8 cellular contexts compared by ENCODE assay signal in genomic region chr11:111540114-111540920, GRCh38. TPM values are rescaled to one million over a fixed set of nuclear protein-coding genes. Genes with fewer than 3 reads are reported as not detected.
DNase-seq lines count a peak whose midpoint lies in the region; ATAC-seq, FAIRE-seq and TF ChIP-seq lines count a peak whose summit lies in the region.

A gene with protein sequence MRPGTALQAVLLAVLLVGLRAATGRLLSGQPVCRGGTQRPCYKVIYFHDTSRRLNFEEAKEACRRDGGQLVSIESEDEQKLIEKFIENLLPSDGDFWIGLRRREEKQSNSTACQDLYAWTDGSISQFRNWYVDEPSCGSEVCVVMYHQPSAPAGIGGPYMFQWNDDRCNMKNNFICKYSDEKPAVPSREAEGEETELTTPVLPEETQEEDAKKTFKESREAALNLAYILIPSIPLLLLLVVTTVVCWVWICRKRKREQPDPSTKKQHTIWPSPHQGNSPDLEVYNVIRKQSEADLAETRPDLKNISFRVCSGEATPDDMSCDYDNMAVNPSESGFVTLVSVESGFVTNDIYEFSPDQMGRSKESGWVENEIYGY (plus strand): TSS chr11:111540720. CDS start chr11:111540844, 124 bp downstream.

- peaks cover 70% of the 10 kb centered on the region for H3K27me3 Mint-ChIP-seq in activated CD4-positive, alpha-beta memory T cell treated with anti-CD3 and anti-CD28 coated beads for 36 hours

- peak; percentile 100 for FAIRE-seq in HTR-8/SVneo (lab: Jason Lieb, UNC)

- H3K4me3 ChIP-seq in testis = peak within 1 kb of the TSS; percentile 65 to 76

- no peaks in the 10 kb centered on the region for H3K9me3 ChIP-seq in testis

- CTCF ChIA-PET in activated CD4-positive, alpha-beta memory T cell treated with anti-CD3 and anti-CD28 coated beads for 36 hours (lab: Charles Lee) = interaction anchor here (1.6 kb wide), 1 partner anchor 24 kb away, joined by 3 read pairs; no protein-coding TSS in a partner anchor

- H3K4me1 ChIP-seq in testis = no peaks in the 10 kb centered on the region

- no peaks in the 10 kb centered on the region for H3K9me3 Mint-ChIP-seq in activated CD4-positive, alpha-beta memory T cell treated with anti-CD3 and anti-CD28 coated beads for 36 hours

- H3K27ac Mint-ChIP-seq in activated CD4-positive, alpha-beta memory T cell treated with anti-CD3 and anti-CD28 coated beads for 36 hours = no peak within 1 kb of the TSS

- no peaks in the 10 kb centered on the region for H3K36me3 ChIP-seq in testis (ENCODE audit: low read depth, missing control alignments)

- 5 to 20% methylated on average over 8 to 63 of the region's 70 CpGs for WGBS in testis, 2 donors

- peaks cover 5% of the 10 kb centered on the region for H3K4me1 Mint-ChIP-seq in activated CD4-positive, alpha-beta memory T cell treated with anti-CD3 and anti-CD28 coated beads for 36 hours (ENCODE audit: low read depth)

- intact Hi-C loops in activated CD4-positive, alpha-beta memory T cell treated with anti-CD3 and anti-CD28 coated beads for 36 hours (cut with micrococcal nuclease) = no loop called here
- intact Hi-C loops in testis (cut with DNase I; ENCODE audit: low total_unique reads) = no loop called here

- peak within 1 kb of the TSS; percentile 51 for H3K4me3 Mint-ChIP-seq in activated CD4-positive, alpha-beta memory T cell treated with anti-CD3 and anti-CD28 coated beads for 36 hours

- no peak for TF ChIP-seq POLR2A in testis (IDR thresholded peaks at IDR 0.05)

- POLR2A ChIA-PET in activated CD4-positive, alpha-beta memory T cell treated with anti-CD3 and anti-CD28 coated beads for 36 hours (lab: Charles Lee) = no interaction called here

- no peak for TF ChIP-seq CTCF in testis (IDR thresholded peaks at IDR 0.05)

- no peak for ATAC-seq in HG03457 (IDR thresholded peaks at IDR 0.05; ENCODE audit: unreplicated experiment)

- no peaks in the 10 kb centered on the region for H3K27me3 ChIP-seq in testis

- DNase-seq in AG08395 (ENCODE audit: low spot score) = peak; percentile 93
- peak; percentile 87 for DNase-seq in HTR-8/SVneo (ENCODE audit: insufficient read length, low spot score)
- DNase-seq in activated CD4-positive, alpha-beta memory T cell treated with anti-CD3 and anti-CD28 coated beads for 36 hours = no peak
- no peak for DNase-seq in epithelial cell of prostate (ENCODE audit: low read depth, low spot score)
- DNase-seq in midbrain (lab: John Stamatoyannopoulos, UW) = peak; percentile 45
- peak; percentile 55 for DNase-seq in testis
- DNase-seq in DMS114 treated with DMSO at 0.1 percent for 48 hours (lab: John Stamatoyannopoulos, UW; ENCODE audit: unreplicated experiment) = no peak

- H3K27ac ChIP-seq in epithelial cell of prostate (peak within 1 kb of the TSS; percentile 49), testis (peak within 1 kb of the TSS; percentile 75 to 89)

- no peaks in the 10 kb centered on the region for H3K36me3 Mint-ChIP-seq in activated CD4-positive, alpha-beta memory T cell treated with anti-CD3 and anti-CD28 coated beads for 36 hours

RNA-seq across cellular contexts. Expression of the gene that starts here (rescaled TPM):
- under 1 TPM; 0.19 to 0.26 TPM for total RNA-seq in activated CD4-positive, alpha-beta memory T cell treated with anti-CD3 and anti-CD28 coated beads for 36 hours
- total RNA-seq in testis = 1 to 10 TPM; 7.0 to 9.5 TPM
- polyA plus RNA-seq in testis (ENCODE audit: insufficient read depth, low read depth, low replicate concordance) = 8.7 TPM

Comparison
In these comparisons a context has a peak if more than half of its experiments do, and no peak if none do; other contexts are left out.
1. RNA of the gene that starts here (total RNA-seq): 7.0 to 9.5 TPM in testis; 0.19 to 0.26 TPM in activated CD4-positive, alpha-beta memory T cell treated with anti-CD3 and anti-CD28 coated beads for 36 hours; every median in the first group is over 4 times any median in the second.
2. DNase-seq: peak in AG08395 (single experiment), HTR-8/SVneo (single experiment), midbrain (single experiment) and testis (single experiment); none in activated CD4-positive, alpha-beta memory T cell treated with anti-CD3 and anti-CD28 coated beads for 36 hours (single experiment), epithelial cell of prostate (single experiment) and DMS114 treated with DMSO at 0.1 percent for 48 hours (single experiment).